ENCODE assay signal across 16 cellular contexts in the genomic region with DNA sequence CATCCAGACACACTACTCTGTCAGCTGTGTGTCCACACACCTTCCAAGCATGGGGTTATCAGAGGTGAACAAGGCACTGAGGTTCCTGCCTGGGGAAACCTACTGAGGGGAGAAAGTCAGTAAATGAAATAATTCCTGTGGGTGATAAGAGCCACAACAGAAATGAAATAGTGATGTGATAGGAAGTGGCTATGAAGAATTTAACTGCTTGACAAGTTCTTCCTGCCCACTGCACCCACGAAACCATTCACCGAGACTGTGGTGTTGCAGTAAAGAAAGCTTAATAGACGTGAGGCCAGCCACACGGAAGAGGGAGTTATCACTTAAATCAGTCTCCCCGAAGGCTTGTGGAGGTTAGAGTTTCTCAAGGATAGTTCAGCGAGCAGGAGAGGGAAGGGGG.
DNase-seq lines count a peak whose midpoint lies in the region; ATAC-seq, FAIRE-seq and TF ChIP-seq lines count a peak whose summit lies in the region.
"Had no signal": no experiment of that assay in that cellular context is flagged by ENCODE, and none has a peak within 500 bp of the region (broad histone marks: within the 10 kb centered on the region; RNA-seq: fewer than 3 reads in every experiment).

No MANE protein-coding gene starts in this region.

- BruUV-seq in PC-3 (replicated peaks; lab: Mats Ljungman, UMichigan): no TSS peak

- no peak overlapping the region for H3K4me3 Mint-ChIP-seq in activated T-helper 2 cell treated with anti-CD3 and anti-CD28 coated beads, Interferon-gamma antibody, Interleukin-2, Interleukin-4, amounts not matched to agents 10 μg/mL and 5 μg/mL and 100 μg/mL, durations not matched to agents 14 hours and 24 hours and 36 hours (ENCODE audit: low read depth)
- H3K4me3 Mint-ChIP-seq: CD8-positive, alpha-beta T cell; H9 had no signal

- DNase-seq in MV-4-11 (lab: John Stamatoyannopoulos, UW): peak; percentile 50
- DNase-seq in glomerular visceral epithelial cell (ENCODE audit: extremely low spot score): peak; percentile 61
- no peak for DNase-seq in urothelium cell line (ENCODE audit: low spot score)
- no peak for DNase-seq in activated T-helper 2 cell treated with anti-CD3 and anti-CD28 coated beads, Interferon-gamma antibody, Interleukin-2, Interleukin-4, amounts not matched to agents 10 μg/mL and 5 μg/mL and 100 μg/mL, durations not matched to agents 14 hours and 24 hours and 36 hours (ENCODE audit: low spot score)
- no peak for DNase-seq in PC-3
- DNase-seq: AML-193; Calu3; CD8-positive, alpha-beta T cell; DMS79 treated with DMSO at 0.1 percent for 48 hours; GF-D8; H9 had no signal

- H3K9me3 Mint-ChIP-seq in activated T-helper 2 cell treated with anti-CD3 and anti-CD28 coated beads, Interferon-gamma antibody, Interleukin-2, Interleukin-4, amounts not matched to agents 10 μg/mL and 5 μg/mL and 100 μg/mL, durations not matched to agents 14 hours and 24 hours and 36 hours: no peaks in the 10 kb centered on the region
- H3K9me3 Mint-ChIP-seq: CD8-positive, alpha-beta T cell had no signal

- no peak overlapping the region for H2AFZ ChIP-seq in PC-3 (ENCODE audit: low read length)

- H3K4me1 ChIP-seq in BLaER1 treated with 17β-estradiol and CSF1 and Interleukin-3, amounts not matched to agents 10 nM and 100 nM: peaks cover 17 to 43% (median 25%) of the 10 kb centered on the region in 10 experiments
- no peaks in the 10 kb centered on the region for H3K4me1 ChIP-seq in PC-3 (ENCODE audit: insufficient read depth, low read length)

- peaks cover 0 to under 1% (median 0%) of the 10 kb centered on the region in 11 experiments; a peak in 1 of 22 replicates for H3K9me3 ChIP-seq in BLaER1 treated with 17β-estradiol and CSF1 and Interleukin-3, amounts not matched to agents 10 nM and 100 nM (replicated peaks in 1 of 11)
- H3K9me3 ChIP-seq in PC-3 (ENCODE audit: low read length): no peaks in the 10 kb centered on the region

- no peaks in the 10 kb centered on the region for H3K36me3 ChIP-seq in BLaER1 treated with 17β-estradiol and CSF1 and Interleukin-3, amounts not matched to agents 10 nM and 100 nM
- no peaks in the 10 kb centered on the region for H3K36me3 ChIP-seq in PC-3 (ENCODE audit: low read depth, low read length)

- H3K4me3 ChIP-seq in BLaER1 treated with 17β-estradiol and CSF1 and Interleukin-3, amounts not matched to agents 10 nM and 100 nM: no peak overlapping the region
- no peak overlapping the region for H3K4me3 ChIP-seq in PC-3 (ENCODE audit: low read length)
- H3K4me3 ChIP-seq: GM12878 had no signal

- intact Hi-C loops in activated T-helper 2 cell treated with anti-CD3 and anti-CD28 coated beads, Interferon-gamma antibody, Interleukin-2, Interleukin-4, amounts not matched to agents 10 μg/mL and 5 μg/mL and 100 μg/mL, durations not matched to agents 14 hours and 24 hours and 36 hours (cut with micrococcal nuclease): no loop called here
- intact Hi-C loops in PC-3 (cut with micrococcal nuclease): no loop called here

- peak; percentile 79 for FAIRE-seq in urothelium cell line (lab: Jason Lieb, UNC)
- FAIRE-seq: A204.1, GM12878, H1 had no signal

- no peak overlapping the region for H3K27ac Mint-ChIP-seq in activated T-helper 2 cell treated with anti-CD3 and anti-CD28 coated beads, Interferon-gamma antibody, Interleukin-2, Interleukin-4, amounts not matched to agents 10 μg/mL and 5 μg/mL and 100 μg/mL, durations not matched to agents 14 hours and 24 hours and 36 hours
- H3K27ac Mint-ChIP-seq: CD8-positive, alpha-beta T cell had no signal

- H3K36me3 Mint-ChIP-seq in activated T-helper 2 cell treated with anti-CD3 and anti-CD28 coated beads, Interferon-gamma antibody, Interleukin-2, Interleukin-4, amounts not matched to agents 10 μg/mL and 5 μg/mL and 100 μg/mL, durations not matched to agents 14 hours and 24 hours and 36 hours (ENCODE audit: low read depth): no peaks in the 10 kb centered on the region
- H3K36me3 Mint-ChIP-seq: CD8-positive, alpha-beta T cell had no signal

- H3K79me2 ChIP-seq in PC-3 (ENCODE audit: low read length): no peaks in the 10 kb centered on the region

- peaks cover 0 to 36% (median 21%) of the 10 kb centered on the region in 11 experiments; a peak in 17 of 22 replicates for H3K27me3 ChIP-seq in BLaER1 treated with 17β-estradiol and CSF1 and Interleukin-3, amounts not matched to agents 10 nM and 100 nM
- H3K27me3 ChIP-seq in PC-3 (ENCODE audit: low read length): no peaks in the 10 kb centered on the region

- CTCF ChIA-PET in PC-3 (lab: Charles Lee): no interaction called here

- no peak for TF ChIP-seq CTCF in PC-3 (conservative IDR thresholded peaks at IDR 0.05; ENCODE audit: low read depth, low read length)

- peaks cover 5% of the 10 kb centered on the region for H3K4me1 Mint-ChIP-seq in activated T-helper 2 cell treated with anti-CD3 and anti-CD28 coated beads, Interferon-gamma antibody, Interleukin-2, Interleukin-4, amounts not matched to agents 10 μg/mL and 5 μg/mL and 100 μg/mL, durations not matched to agents 14 hours and 24 hours and 36 hours (ENCODE audit: low read depth)

- no peaks in the 10 kb centered on the region for H3F3A ChIP-seq in PC-3 (ENCODE audit: low read length, unreplicated experiment)

- no peak for ATAC-seq in HG03571 (IDR thresholded peaks at IDR 0.05; ENCODE audit: unreplicated experiment)
- no peak for ATAC-seq in PC-3
- ATAC-seq: CD8-positive, alpha-beta T cell; GM12878 had no signal

- no peaks in the 10 kb centered on the region; a peak in 1 of 22 replicates for H4K20me1 ChIP-seq in BLaER1 treated with 17β-estradiol and CSF1 and Interleukin-3, amounts not matched to agents 10 nM and 100 nM
- H4K20me1 ChIP-seq in PC-3 (ENCODE audit: low read length): no peaks in the 10 kb centered on the region

- no peak overlapping the region for H3K9ac ChIP-seq in BLaER1 treated with 17β-estradiol and CSF1 and Interleukin-3, amounts not matched to agents 10 nM and 100 nM
- no peak overlapping the region for H3K9ac ChIP-seq in PC-3 (ENCODE audit: low read length)

- POLR2A ChIA-PET in PC-3 (lab: Charles Lee; ENCODE audit: unreplicated experiment): no interaction called here

- H3K9me2 ChIP-seq in PC-3 (replicated peaks; ENCODE audit: low read length): no peaks in the 10 kb centered on the region

- no peak overlapping the region for H3K27ac ChIP-seq in BLaER1 treated with 17β-estradiol and CSF1 and Interleukin-3, amounts not matched to agents 10 nM and 100 nM
- H3K27ac ChIP-seq in PC-3 (ENCODE audit: low read length): no peak overlapping the region

- peak overlapping the region; percentile 40 to 64 (median 53) for H3K4me2 ChIP-seq in BLaER1 treated with 17β-estradiol and CSF1 and Interleukin-3, amounts not matched to agents 10 nM and 100 nM
- H3K4me2 ChIP-seq in PC-3 (ENCODE audit: low read length): no peak overlapping the region

- H3K27me3 Mint-ChIP-seq in activated T-helper 2 cell treated with anti-CD3 and anti-CD28 coated beads, Interferon-gamma antibody, Interleukin-2, Interleukin-4, amounts not matched to agents 10 μg/mL and 5 μg/mL and 100 μg/mL, durations not matched to agents 14 hours and 24 hours and 36 hours (ENCODE audit: low read depth): no peaks in the 10 kb centered on the region

Comparison
In these comparisons a context has a peak if more than half of its experiments do, and no peak if none do; other contexts are left out.
1. DNase-seq: peak in MV-4-11 (single experiment) and glomerular visceral epithelial cell (single experiment); none in urothelium cell line (single experiment), activated T-helper 2 cell treated with anti-CD3 and anti-CD28 coated beads, Interferon-gamma antibody, Interleukin-2, Interleukin-4, amounts not matched to agents 10 μg/mL and 5 μg/mL and 100 μg/mL, durations not matched to agents 14 hours and 24 hours and 36 hours (single experiment) and PC-3 (single experiment).